Comparison of ENCODE assay signal across 17 cellular contexts in genomic region chr4:182206916-182207315, GRCh38. TPM values are rescaled to one million over a fixed set of nuclear protein-coding genes. Genes with fewer than 3 reads are reported as not detected.
DNase-seq lines count a peak whose midpoint lies in the region; ATAC-seq, FAIRE-seq and TF ChIP-seq lines count a peak whose summit lies in the region.
"Had no signal": no experiment of that assay in that cellular context is flagged by ENCODE, and none has a peak within 500 bp of the region (broad histone marks: within the 10 kb centered on the region; RNA-seq: fewer than 3 reads in every experiment).

No MANE protein-coding gene starts in this region.

- no peak overlapping the region for H3K4me2 ChIP-seq in keratinocyte (ENCODE audit: control insufficient read depth, extremely low read depth, insufficient read depth, low read depth, low read length)
- H3K4me2 ChIP-seq: KMS-11 had no signal

- peak overlapping the region; percentile 88 for H3K27ac ChIP-seq in keratinocyte (ENCODE audit: control insufficient read depth, insufficient read depth, low read length)
- peak overlapping the region in 5 of 8 donors; percentile 8 to 60 (median 42) for H3K27ac ChIP-seq in spleen
- H3K27ac ChIP-seq in ascending aorta, result no peak overlapping the region
- H3K27ac ChIP-seq: colonic mucosa, KMS-11 had no signal

- peaks cover 25% of the 10 kb centered on the region for H3K79me2 ChIP-seq in keratinocyte (ENCODE audit: control insufficient read depth, insufficient read depth, low read length)

- H3K27me3 ChIP-seq in keratinocyte (ENCODE audit: control insufficient read depth, extremely low read depth, insufficient read depth, low read length), result no peaks in the 10 kb centered on the region
- no peaks in the 10 kb centered on the region for H3K27me3 ChIP-seq in spleen (replicated peaks in 1 of 7)
- no peaks in the 10 kb centered on the region for H3K27me3 ChIP-seq in ascending aorta
- H3K27me3 ChIP-seq: colonic mucosa had no signal

- H3K4me1 ChIP-seq in keratinocyte (ENCODE audit: control insufficient read depth, extremely low read depth, insufficient read depth, low read length) (peaks cover 19% of the 10 kb centered on the region), spleen (no peaks in the 10 kb centered on the region), ascending aorta (no peaks in the 10 kb centered on the region)
- H3K4me1 ChIP-seq: colonic mucosa had no signal

- H3K9me1 ChIP-seq in keratinocyte (ENCODE audit: control insufficient read depth, extremely low read depth, insufficient read depth, low read length), result no peaks in the 10 kb centered on the region

- H2AFZ ChIP-seq in keratinocyte (ENCODE audit: control insufficient read depth, low read length), result no peak overlapping the region

- peak overlapping the region; percentile 6 for H3K9ac ChIP-seq in keratinocyte (ENCODE audit: control insufficient read depth, extremely low read depth, insufficient read depth, low read length)
- H3K9ac ChIP-seq: KMS-11 had no signal

- WGBS in spleen, 5 donors, result 63 to 73% (median 69%) methylated on average over 4 of the region's 4 CpGs

- H3K9me3 ChIP-seq in keratinocyte (ENCODE audit: control insufficient read depth, low read depth, low read length) (no peaks in the 10 kb centered on the region), spleen (no peaks in the 10 kb centered on the region), ascending aorta (no peaks in the 10 kb centered on the region)
- H3K9me3 ChIP-seq: colonic mucosa had no signal

- DNase-seq in NCI-H510A treated with DMSO at 0.1 percent for 48 hours (lab: John Stamatoyannopoulos, UW), result peak; percentile 20
- DNase-seq in NCI-H510A (lab: John Stamatoyannopoulos, UW), result no peak
- peak; percentile 39 for DNase-seq in amniotic epithelial cell (ENCODE audit: low read depth)
- DNase-seq in keratinocyte (ENCODE audit: low read depth, low spot score), result no peak
- DNase-seq in spleen, result no peak
- no peak for DNase-seq in glomerular visceral epithelial cell (ENCODE audit: extremely low spot score)
- DNase-seq in ascending aorta (ENCODE audit: low spot score in 2 of 2), result no peak
- DNase-seq: activated CD4-positive, alpha-beta T cell treated with anti-CD3 and anti-CD28 coated beads for 1 hour; amniotic stem cell; C1 segment of cervical spinal cord; colonic mucosa; GOT3; head of caudate nucleus; NCI-H1092 treated with DMSO at 0.1 percent for 48 hours; nephron progenitor cell had no signal

- no peak for TF ChIP-seq POLR2A in spleen (IDR thresholded peaks at IDR 0.05)

- TF ChIP-seq CTCF in keratinocyte (optimal IDR thresholded peaks at IDR 0.05 in 1 of 3, IDR thresholded peaks at IDR 0.05 in 1 of 3, conservative IDR thresholded peaks at IDR 0.05 in 1 of 3; ENCODE audit: extremely low read depth in 1 of 3, insufficient read depth in 2 of 3, low read length in 3 of 3) (no peak), spleen (IDR thresholded peaks at IDR 0.05 in 8 of 11, conservative IDR thresholded peaks at IDR 0.05 in 3 of 11) (no peak), ascending aorta (IDR thresholded peaks at IDR 0.05) (no peak)

- dilution Hi-C loops in keratinocyte (cut with MboI; ENCODE audit: extremely low pct_ligation_motif_present, low sequenced_read_pairs), result no loop called here

- no peaks in the 10 kb centered on the region for H3K36me3 ChIP-seq in keratinocyte (ENCODE audit: control insufficient read depth in 2 of 2, extremely low read depth in 1 of 2, insufficient read depth in 2 of 2, low read length in 2 of 2)
- H3K36me3 ChIP-seq in spleen, result no peaks in the 10 kb centered on the region
- no peaks in the 10 kb centered on the region for H3K36me3 ChIP-seq in ascending aorta
- H3K36me3 ChIP-seq: colonic mucosa had no signal

- intact Hi-C loops in spleen (cut with DNase I; ENCODE audit: low total_unique reads), result no loop called here
- intact Hi-C loops in ascending aorta (cut with DNase I), result no loop called here

- ATAC-seq in GM18511 (IDR thresholded peaks at IDR 0.05; ENCODE audit: unreplicated experiment), result no peak

- no peak for FAIRE-seq in keratinocyte (lab: Jason Lieb, UNC)

- H4K20me1 ChIP-seq in keratinocyte (ENCODE audit: control insufficient read depth, extremely low read depth, insufficient read depth, low read length), result no peaks in the 10 kb centered on the region

- H3K4me3 ChIP-seq in keratinocyte (ENCODE audit: control insufficient read depth in 2 of 3, extremely low read depth in 1 of 3, insufficient read depth in 2 of 3, low read depth in 1 of 3, low read length in 3 of 3) (no peak overlapping the region), spleen (no peak overlapping the region), ascending aorta (no peak overlapping the region)
- H3K4me3 ChIP-seq: colonic mucosa had no signal

RNA-seq across cellular contexts. Expression of gene TENM3, which starts 36.3 kb away (rescaled TPM):
- polyA plus RNA-seq in keratinocyte, result 17.0 to 20.9 TPM (median 18.8 TPM) in 3 replicates
- polyA plus RNA-seq in keratinocyte (2011; ENCODE audit: low read depth), result 8.8 TPM
- polyA plus RNA-seq in keratinocyte (2011; cell fraction: cytosol; rRNA removed), result 3.9 and 4.9 TPM in 2 replicates
- polyA plus RNA-seq in keratinocyte (2011; cell fraction: nucleus; rRNA removed), result 25.4 and 26.5 TPM in 2 replicates
- 4.9 and 19.5 TPM in 2 replicates for polyA plus RNA-seq in keratinocyte (2012; ENCODE audit: low replicate concordance)
- 51.9 to 65.0 TPM (median 63.1 TPM) in 3 replicates for polyA minus RNA-seq in keratinocyte
- polyA minus RNA-seq in keratinocyte (2011; cell fraction: cytosol; rRNA and poly(A)+ RNA removed), result 10.2 TPM
- polyA minus RNA-seq in keratinocyte (2011; cell fraction: nucleus; rRNA and poly(A)+ RNA removed), result 111 and 165 TPM in 2 replicates
- total RNA-seq in spleen, result 10 to 100 TPM in 6 of 7 donors, 1 to 10 TPM in 1; 9.2 to 45.6 (median 26.0) TPM
- polyA plus RNA-seq in spleen, result 1 to 10 TPM in 1 of 3 donors, under 1 TPM in 2; 0.37 to 1.2 (median 0.46) TPM
- 2.8 TPM for total RNA-seq in ascending aorta

Comparison
In these comparisons a context has a peak if more than half of its experiments do, and no peak if none do; other contexts are left out.
1. DNase-seq: peak in NCI-H510A treated with DMSO at 0.1 percent for 48 hours (single experiment) and amniotic epithelial cell (single experiment); none in NCI-H510A (single experiment), keratinocyte (single experiment), spleen (single experiment), glomerular visceral epithelial cell (single experiment) and ascending aorta (0 of 2).
2. H3K27ac ChIP-seq: peak in keratinocyte (single experiment) and spleen (5 of 8); none in ascending aorta (0 of 2).